ENCODE assay signal across 4 cellular contexts in the genomic region with DNA sequence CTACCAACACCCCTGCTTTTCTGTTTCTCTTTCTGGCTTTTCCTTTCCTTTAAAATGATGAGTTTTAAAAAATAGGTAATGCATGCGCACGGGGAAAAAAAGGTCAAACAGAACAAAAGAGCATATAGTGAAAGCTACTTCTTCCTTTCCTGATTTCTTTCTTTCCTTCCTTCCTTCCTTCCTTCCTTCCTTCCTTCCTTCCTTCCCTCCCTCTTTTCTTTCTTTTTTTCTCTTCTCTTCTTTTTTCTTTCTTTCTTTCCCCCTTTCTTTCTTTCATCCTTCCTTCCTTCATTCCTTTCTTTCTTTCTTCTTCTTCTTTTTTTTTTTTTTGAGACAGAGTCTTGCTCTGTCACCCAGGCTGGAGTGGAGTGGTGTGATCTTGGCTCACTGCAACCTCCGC. TPM values are rescaled to one million over a fixed set of nuclear protein-coding genes. Genes with fewer than 3 reads are reported as not detected.
"Had no signal": no experiment of that assay in that cellular context is flagged by ENCODE, and none has a peak within 500 bp of the region (broad histone marks: within the 10 kb centered on the region; RNA-seq: fewer than 3 reads in every experiment).

No MANE protein-coding gene starts in this region.

RNA-seq across cellular contexts. Expression of a gene that starts 35.5 kb away (rescaled TPM):
- total RNA-seq: GM23248, H4, HT-29, IMR-90 had no signal
- polyA plus RNA-seq: GM23248, IMR-90 had no signal

RNA-seq across cellular contexts. Expression of a gene that starts 42.2 kb away (rescaled TPM):
- total RNA-seq: GM23248, H4, IMR-90 had no signal
- polyA plus RNA-seq: GM23248, IMR-90 had no signal
